In genomic region chr12:97151481-97151880, GRCh38 we compare ENCODE assay signal across 29 cellular contexts.
DNase-seq lines count a peak whose midpoint lies in the region; ATAC-seq, FAIRE-seq and TF ChIP-seq lines count a peak whose summit lies in the region.
"Had no signal": no experiment of that assay in that cellular context is flagged by ENCODE, and none has a peak within 500 bp of the region (broad histone marks: within the 10 kb centered on the region; RNA-seq: fewer than 3 reads in every experiment).

No MANE protein-coding gene starts in this region.

- H3K9ac ChIP-seq in smooth muscle cell (ENCODE audit: low read depth): no peak overlapping the region
- H3K9ac ChIP-seq: BLaER1 had no signal

- H3K9me3 ChIP-seq in smooth muscle cell (replicated peaks; ENCODE audit: low read depth) (no peaks in the 10 kb centered on the region), OCI-LY7 (ENCODE audit: low read length) (no peaks in the 10 kb centered on the region)
- H3K9me3 ChIP-seq: BLaER1, Peyer's patch, SJSA1 had no signal

- no peak overlapping the region for H2AFZ ChIP-seq in smooth muscle cell (ENCODE audit: low read depth)
- H2AFZ ChIP-seq in OCI-LY7 (ENCODE audit: low read length): no peak overlapping the region

- 55% methylated on average over 1 of the region's 1 CpG for WGBS in smooth muscle cell (ENCODE audit: low lambda C conversion rate)

- BruUV-seq in OCI-LY7 (replicated peaks; lab: Mats Ljungman, UMichigan): no TSS peak

- POLR2A ChIA-PET in OCI-LY7 (lab: Charles Lee): interaction anchor here (0.8 to 1.4 kb wide), 2 partner anchors 209 to 588 kb away, joined by 3 to 4 read pairs; no protein-coding TSS in a partner anchor

- H3K36me3 ChIP-seq in bronchial epithelial cell (ENCODE audit: control insufficient read depth, insufficient read depth, low read length) (no peaks in the 10 kb centered on the region), smooth muscle cell (ENCODE audit: low read depth) (no peaks in the 10 kb centered on the region), OCI-LY7 (ENCODE audit: insufficient read depth, low read length) (no peaks in the 10 kb centered on the region)
- H3K36me3 ChIP-seq: BLaER1, Peyer's patch, SJSA1 had no signal

- no peak overlapping the region for H3K4me2 ChIP-seq in smooth muscle cell
- H3K4me2 ChIP-seq in OCI-LY7 (ENCODE audit: low read length): no peak overlapping the region
- H3K4me2 ChIP-seq: BLaER1 had no signal

- ATAC-seq in HG03159 (IDR thresholded peaks at IDR 0.05; ENCODE audit: unreplicated experiment) (no peak), left lobe of liver (no peak)
- ATAC-seq: HCT116, Right ventricle myocardium inferior had no signal

- H3K4me1 ChIP-seq in smooth muscle cell (ENCODE audit: low read depth): no peaks in the 10 kb centered on the region
- H3K4me1 ChIP-seq in OCI-LY7 (ENCODE audit: insufficient read depth, low read length, poor library complexity, severe bottlenecking): no peaks in the 10 kb centered on the region
- H3K4me1 ChIP-seq: BLaER1, Peyer's patch, SJSA1 had no signal

- H3K27ac ChIP-seq in smooth muscle cell (ENCODE audit: low read depth) (peak overlapping the region; percentile 44), OCI-LY7 (ENCODE audit: low read depth, low read length, poor library complexity, severe bottlenecking) (no peak overlapping the region)
- H3K27ac ChIP-seq: BLaER1, Peyer's patch, SJSA1 had no signal

- H3K9me2 ChIP-seq in OCI-LY7 (ENCODE audit: insufficient read depth, low read length): no peaks in the 10 kb centered on the region

- TF ChIP-seq CTCF in bronchial epithelial cell (IDR thresholded peaks at IDR 0.05; ENCODE audit: insufficient read depth, low read length, severe bottlenecking): no peak
- TF ChIP-seq CTCF in smooth muscle cell (IDR thresholded peaks at IDR 0.05; ENCODE audit: borderline replicate concordance, insufficient read depth, poor library complexity, severe bottlenecking): no peak
- TF ChIP-seq CTCF in OCI-LY7 (conservative IDR thresholded peaks at IDR 0.05; ENCODE audit: low read length): no peak

- no peaks in the 10 kb centered on the region for H4K20me1 ChIP-seq in smooth muscle cell (ENCODE audit: low read depth)
- H4K20me1 ChIP-seq in OCI-LY7 (ENCODE audit: insufficient read depth, low read length): no peaks in the 10 kb centered on the region
- H4K20me1 ChIP-seq: BLaER1 had no signal

- FAIRE-seq in bronchial epithelial cell (lab: Jason Lieb, UNC): no peak
- FAIRE-seq: G401.6, GM12892, GM19239, H1 had no signal

- CTCF ChIA-PET in OCI-LY7 (lab: Charles Lee; ENCODE audit: unreplicated experiment): no interaction called here

- no peaks in the 10 kb centered on the region for H3F3A ChIP-seq in smooth muscle cell (ENCODE audit: low read depth)

- H3K79me2 ChIP-seq in smooth muscle cell (ENCODE audit: low read depth): no peaks in the 10 kb centered on the region
- H3K79me2 ChIP-seq in OCI-LY7 (ENCODE audit: insufficient read depth, low read depth, low read length): no peaks in the 10 kb centered on the region

- peak; percentile 81 for DNase-seq in HT1080 (ENCODE audit: low read depth)
- DNase-seq in RPMI7951 (ENCODE audit: low read depth): peak; percentile 11
- peak; percentile 29 for DNase-seq in bronchial epithelial cell (ENCODE audit: low read depth)
- no peak for DNase-seq in smooth muscle cell (lab: John Stamatoyannopoulos, UW; ENCODE audit: unreplicated experiment)
- no peak for DNase-seq in OCI-LY7 (ENCODE audit: low spot score)
- DNase-seq in left lobe of liver (ENCODE audit: low spot score): no peak
- DNase-seq: CD4-positive, alpha-beta T cell; COR-L47; DMS 273 treated with DMSO at 0.1 percent for 48 hours; DND-41; Karpas-422; NCI-H1105; NCI-H146; NCI-H2029; NCI-H226; NCI-H510A treated with DMSO at 0.1 percent for 48 hours; NCI-H748 treated with DMSO at 0.1 percent for 48 hours; NK-92 treated with Interleukin-12 subunit alpha and Interleukin-12 subunit beta, amount 100 ng/mL, for 24 hours; Peyer's patch; T-helper 1 cell had no signal

- intact Hi-C loops in OCI-LY7 (cut with micrococcal nuclease; ENCODE audit: unreplicated experiment): no loop called here

- H3K27me3 ChIP-seq in bronchial epithelial cell (ENCODE audit: control insufficient read depth, insufficient read depth, low read length) (no peaks in the 10 kb centered on the region), smooth muscle cell (ENCODE audit: low read depth) (no peaks in the 10 kb centered on the region)
- H3K27me3 ChIP-seq: BLaER1, Peyer's patch, SJSA1 had no signal

- H3K4me3 ChIP-seq in bronchial epithelial cell (ENCODE audit: low read depth, low read length): no peak overlapping the region
- no peak overlapping the region for H3K4me3 ChIP-seq in smooth muscle cell
- no peak overlapping the region for H3K4me3 ChIP-seq in OCI-LY7 (ENCODE audit: low read depth, low read length, poor library complexity, severe bottlenecking)
- H3K4me3 ChIP-seq: BLaER1, Peyer's patch, SJSA1 had no signal

Comparison
In these comparisons a context has a peak if more than half of its experiments do, and no peak if none do; other contexts are left out.
1. DNase-seq: peak in HT1080 (single experiment), RPMI7951 (single experiment) and bronchial epithelial cell (single experiment); none in smooth muscle cell (single experiment), OCI-LY7 (single experiment) and left lobe of liver (single experiment).